8 cellular contexts compared by ENCODE assay signal in genomic region chr3:124584552-124585391, GRCh38.
A peak's percentile ranks its signal among the peaks of the same experiment; 100 is the strongest.
DNase-seq lines count a peak whose midpoint lies in the region; ATAC-seq, FAIRE-seq and TF ChIP-seq lines count a peak whose summit lies in the region.

No MANE protein-coding gene starts in this region.

- TF ChIP-seq EP300 in K562 (IDR thresholded peaks at IDR 0.05; ENCODE audit: low read length), result no peak

- in situ Hi-C loops in K562 (cut with MboI), result no loop called here

- no peaks in the 10 kb centered on the region; the same call in 1 of the 2 replicates for H3K9me3 ChIP-seq in K562 (replicated peaks; ENCODE audit: control insufficient read depth, insufficient read depth, low read depth, low read length)

- H3K36me3 ChIP-seq in K562 (ENCODE audit: control insufficient read depth, insufficient read depth, low read length), result no peaks in the 10 kb centered on the region

- peak; percentile 31 for DNase-seq in NCI-H2029 (lab: John Stamatoyannopoulos, UW)
- no peak for DNase-seq in NCI-H2029 treated with DMSO at 0.1 percent for 48 hours (lab: John Stamatoyannopoulos, UW)
- DNase-seq in SK-N-DZ (ENCODE audit: low spot score), result peak; percentile 56
- peak; percentile 63 to 72 (median 70) for DNase-seq in K562 (ENCODE audit: extremely low read depth in 1 of 4, low spot score in 3 of 4)
- DNase-seq in iris pigment epithelial cell (ENCODE audit: low read depth), result peak; percentile 20
- no peak for DNase-seq in pons (ENCODE audit: low spot score)

- H3K4me2 ChIP-seq in K562 (ENCODE audit: insufficient read depth, low read length), result peak overlapping the region; percentile 69

- peak overlapping the region; percentile 68 for H2AFZ ChIP-seq in K562 (ENCODE audit: low read depth, low read length)

- no peaks in the 10 kb centered on the region for H3K9me1 ChIP-seq in K562 (ENCODE audit: control insufficient read depth, insufficient read depth, low read length)

- intact Hi-C loops in K562 (cut with micrococcal nuclease), result no loop called here

- H4K20me1 ChIP-seq in K562 (replicated peaks; ENCODE audit: control insufficient read depth, insufficient read depth, low read length), result no peaks in the 10 kb centered on the region

- no peak for TF ChIP-seq RAD21 in K562 (CRISPR knock-in tag; conservative IDR thresholded peaks at IDR 0.05 in 1 of 2, IDR thresholded peaks at IDR 0.05 in 1 of 2)

- no peaks in the 10 kb centered on the region for H3K27me3 ChIP-seq in K562 (ENCODE audit: control insufficient read depth in 2 of 2, insufficient read depth in 2 of 2, low read length in 2 of 2)

- peaks cover 26 to 31% of the 10 kb centered on the region in 2 experiments; a peak in 4 of 5 replicates for H3K4me1 ChIP-seq in K562 (replicated peaks in 1 of 2; ENCODE audit: control insufficient read depth in 2 of 2, insufficient read depth in 2 of 2, low read length in 2 of 2)

- peaks cover 4% of the 10 kb centered on the region; the same call in 2 of the 3 replicates for H3K79me2 ChIP-seq in K562 (ENCODE audit: control insufficient read depth, insufficient read depth, low read length)

- H3K27ac ChIP-seq in K562 (ENCODE audit: extremely low read depth, low read depth, low read length), result no peak overlapping the region
- H3K27ac ChIP-seq in skin epidermis, result peak overlapping the region in 6 of 21 experiments; percentile 4 to 80 (median 24)

- CTCF ChIA-PET in K562 (lab: Yijun Ruan, JAX; ENCODE audit: low intra/inter-chr PET ratio), result no interaction called here

- peak overlapping the region; percentile 31 to 88; a peak in 3 of 4 replicates for H3K9ac ChIP-seq in K562 (ENCODE audit: insufficient read depth in 1 of 2, low read depth in 2 of 2, low read length in 2 of 2)

- no TSS peak for BruUV-seq in K562 (replicated peaks; lab: Mats Ljungman, UMichigan)

- TF ChIP-seq POLR2A in K562 (conservative IDR thresholded peaks at IDR 0.05), result peak; percentile 50; the same call in 1 of the 2 replicates

- no peak for TF ChIP-seq CTCF in K562 (IDR thresholded peaks at IDR 0.05 in 2 of 3, conservative IDR thresholded peaks at IDR 0.05 in 1 of 3; ENCODE audit: insufficient read depth in 2 of 3, low read depth in 1 of 3, low read length in 3 of 3)

- 31% methylated on average over 25 of the region's 59 CpGs for WGBS in K562 (ENCODE audit: insufficient coverage, low coverage, missing lambda C conversion rate)

- POLR2A ChIA-PET in K562 (lab: Yijun Ruan, JAX), result no interaction called here

- no peak for FAIRE-seq in K562 (lab: Jason Lieb, UNC)

- peak overlapping the region; percentile 39 for H3K4me3 ChIP-seq in K562
- peak overlapping the region; percentile 26 to 46 (median 33) for H3K4me3 ChIP-seq in skin epidermis

- ATAC-seq in K562 (peak; percentile 76), GM21717 (IDR thresholded peaks at IDR 0.05; ENCODE audit: unreplicated experiment) (no peak)

TF ChIP-seq in K562, 482 proteins besides CTCF, POLR2A, EP300 and RAD21 (continues in another document):
- TF ChIP-seq ZFX (CRISPR knock-in tag; IDR thresholded peaks at IDR 0.05) (peak; percentile 52; the same call in 1 of the 2 replicates), DMBX1 (CRISPR knock-in tag; IDR thresholded peaks at IDR 0.05; ENCODE audit: borderline replicate concordance) (no peak), SUPT5H (IDR thresholded peaks at IDR 0.05) (peak; percentile 38; the same call in 1 of the 2 replicates), EGR1 (conservative IDR thresholded peaks at IDR 0.05) (peak; percentile 59), TFAM (CRISPR knock-in tag; conservative IDR thresholded peaks at IDR 0.05) (no peak), FOXK1 (CRISPR knock-in tag; IDR thresholded peaks at IDR 0.05; ENCODE audit: borderline replicate concordance) (no peak), VEZF1 (CRISPR knock-in tag; IDR thresholded peaks at IDR 0.05) (peak; percentile 18; the same call in 1 of the 2 replicates), HNRNPL (IDR thresholded peaks at IDR 0.05; ENCODE audit: low read depth, low read length) (0 out of 2 replicates have a peak, but pooled peaks have one; percentile 46), REST (CRISPR knock-in tag; IDR thresholded peaks at IDR 0.05; ENCODE audit: low read depth) (no peak), CHAMP1 (IDR thresholded peaks at IDR 0.05) (no peak), ZBTB7A (IDR thresholded peaks at IDR 0.05; ENCODE audit: borderline replicate concordance, control insufficient read depth, low read depth, low read length) (0 out of 2 replicates have a peak, but pooled peaks have one; percentile 25), POLR2G (IDR thresholded peaks at IDR 0.05; ENCODE audit: low read depth, low read length) (peak; percentile 76), E2F6 (IDR thresholded peaks at IDR 0.05; ENCODE audit: borderline replicate concordance in 1 of 2, extremely low read depth in 1 of 2, insufficient read depth in 1 of 2, insufficient read length in 1 of 2, low read depth in 1 of 2, low read length in 1 of 2, poor library complexity in 1 of 2, severe bottlenecking in 1 of 2) (peak in 1 of 2 experiments; percentile 38), IRF1 (CRISPR knock-in tag; IDR thresholded peaks at IDR 0.05; ENCODE audit: borderline replicate concordance) (no peak), RFX7 (CRISPR knock-in tag; IDR thresholded peaks at IDR 0.05) (no peak)

Comparison
In these comparisons a context has a peak if more than half of its experiments do, and no peak if none do; other contexts are left out.
1. DNase-seq: peak in NCI-H2029 (single experiment), SK-N-DZ (single experiment), K562 (4 of 4) and iris pigment epithelial cell (single experiment); none in NCI-H2029 treated with DMSO at 0.1 percent for 48 hours (single experiment) and pons (single experiment).